Comparison of ENCODE assay signal across 28 cellular contexts in genomic region chr5:176723440-176723839, GRCh38.
DNase-seq lines count a peak whose midpoint lies in the region; ATAC-seq and TF ChIP-seq lines count a peak whose summit lies in the region.
"Had no signal": no experiment of that assay in that cellular context is flagged by ENCODE, and none has a peak within 500 bp of the region (broad histone marks: within the 10 kb centered on the region; RNA-seq: fewer than 3 reads in every experiment).

No MANE protein-coding gene starts in this region.

- no peak overlapping the region for H3K27ac ChIP-seq in CD4-positive, alpha-beta memory T cell (ENCODE audit: low read depth, low read length)
- no peak overlapping the region for H3K27ac ChIP-seq in DND-41 (ENCODE audit: low read length)
- H3K27ac ChIP-seq in mesendoderm (ENCODE audit: low read depth, low read length) = peak overlapping the region; percentile 48
- H3K27ac ChIP-seq in prostate gland = no peak overlapping the region
- H3K27ac ChIP-seq: esophagus muscularis mucosa, left ventricle myocardium inferior, sigmoid colon, tibial artery had no signal

- no peaks in the 10 kb centered on the region for H3K79me1 ChIP-seq in mesendoderm (ENCODE audit: low read length)

- H2AK5ac ChIP-seq in mesendoderm (ENCODE audit: low read length) = no peak overlapping the region

- peak; percentile 50; the same call in 1 of the 3 replicates for ATAC-seq in DND-41 (ENCODE audit: insufficient read depth, low read depth)
- ATAC-seq in activated CD8-positive, alpha-beta T cell treated with anti-CD3 and anti-CD28 coated beads for 36 hours = peak; percentile 42
- ATAC-seq: activated CD4-positive, CD25-positive, alpha-beta regulatory T cell treated with anti-CD3 and anti-CD28 coated beads, Interleukin-2, amount 50 U/mL, for 24 hours; Panc1 had no signal

- H4K8ac ChIP-seq in mesendoderm (ENCODE audit: low read depth, low read length) = no peak overlapping the region

- DNase-seq in CD4-positive, alpha-beta memory T cell = no peak
- no peak for DNase-seq in DND-41
- DNase-seq in activated CD8-positive, alpha-beta T cell treated with anti-CD3 and anti-CD28 coated beads for 36 hours = no peak
- peak; percentile 96 for DNase-seq in mesendoderm
- no peak for DNase-seq in NCI-H524 treated with DMSO at 0.1 percent for 48 hours (lab: John Stamatoyannopoulos, UW)
- no peak for DNase-seq in glutamatergic neuron
- no peak for DNase-seq in prostate gland (ENCODE audit: low spot score)
- DNase-seq: activated CD4-positive, alpha-beta T cell treated with anti-CD3 and anti-CD28 coated beads, Interleukin-2, amount 50 U/mL, for 4 hours; BE2C; COR-L47; DMS53; foreskin fibroblast; H9; head of caudate nucleus; Karpas-422; left ventricle myocardium inferior; NCI-H1105; NCI-H2029 treated with DMSO at 0.1 percent for 48 hours; NCI-H226; nucleus accumbens; SHP77; sigmoid colon; stimulated activated CD4-positive, alpha-beta T cell treated with anti-CD3 and anti-CD28 coated beads, Interleukin-4, amount 100 ng/mL, for 1 hour; tibial artery had no signal

- no peaks in the 10 kb centered on the region for H3K36me3 Mint-ChIP-seq in CD4-positive, alpha-beta memory T cell
- H3K36me3 Mint-ChIP-seq in activated CD8-positive, alpha-beta T cell treated with anti-CD3 and anti-CD28 coated beads for 36 hours (ENCODE audit: low read depth) = no peaks in the 10 kb centered on the region
- H3K36me3 Mint-ChIP-seq in glutamatergic neuron (ENCODE audit: unreplicated experiment) = no peaks in the 10 kb centered on the region

- intact Hi-C loops in CD4-positive, alpha-beta memory T cell (cut with micrococcal nuclease) = no loop called here
- intact Hi-C loops in activated CD8-positive, alpha-beta T cell treated with anti-CD3 and anti-CD28 coated beads for 36 hours (cut with micrococcal nuclease) = no loop called here
- intact Hi-C loops in prostate gland (cut with DNase I) = no loop called here

- H3K4ac ChIP-seq in mesendoderm (ENCODE audit: low read depth, low read length) = peak overlapping the region; percentile 0

- H3K9me3 ChIP-seq in CD4-positive, alpha-beta memory T cell (ENCODE audit: control insufficient read depth in 1 of 2, low read length in 2 of 2) = no peaks in the 10 kb centered on the region
- H3K9me3 ChIP-seq in DND-41 (ENCODE audit: insufficient read depth, low read length, severe bottlenecking) (no peaks in the 10 kb centered on the region), prostate gland (no peaks in the 10 kb centered on the region)
- H3K9me3 ChIP-seq: BE2C, esophagus muscularis mucosa, left ventricle myocardium inferior, sigmoid colon, tibial artery had no signal

- H3K27ac Mint-ChIP-seq in CD4-positive, alpha-beta memory T cell = peak overlapping the region in 3 of 7 donors; percentile 2 to 36 (median 19)
- no peak overlapping the region for H3K27ac Mint-ChIP-seq in activated CD8-positive, alpha-beta T cell treated with anti-CD3 and anti-CD28 coated beads for 36 hours
- H3K27ac Mint-ChIP-seq in glutamatergic neuron (ENCODE audit: unreplicated experiment) = no peak overlapping the region
- H3K27ac Mint-ChIP-seq: dendritic cell treated with granulocyte-macrophage colony-stimulating factor and Interleukin-4, amounts not matched to agents 40 ng/mL and 50 ng/mL, for 4 days; H9 had no signal

- H4K20me1 ChIP-seq in DND-41 (ENCODE audit: insufficient read depth, low read length) = peaks cover 6% of the 10 kb centered on the region

- H3K18ac ChIP-seq in mesendoderm (ENCODE audit: low read length) = peak overlapping the region; percentile 29

- peak overlapping the region; percentile 98 for H2BK5ac ChIP-seq in mesendoderm (ENCODE audit: low read length)

- H3K4me2 ChIP-seq in DND-41 (ENCODE audit: insufficient read depth, low read length) = no peak overlapping the region
- H3K4me2 ChIP-seq in mesendoderm (ENCODE audit: low read length) = no peak overlapping the region

- H3K79me2 ChIP-seq in DND-41 (ENCODE audit: insufficient read depth, low read length) = no peaks in the 10 kb centered on the region
- H3K79me2 ChIP-seq in mesendoderm (ENCODE audit: control insufficient read depth, insufficient read depth, low read length) = no peaks in the 10 kb centered on the region

- peak overlapping the region in 7 of 8 donors; percentile 18 to 70 (median 54) for H3K4me3 Mint-ChIP-seq in CD4-positive, alpha-beta memory T cell
- no peak overlapping the region for H3K4me3 Mint-ChIP-seq in activated CD8-positive, alpha-beta T cell treated with anti-CD3 and anti-CD28 coated beads for 36 hours
- H3K4me3 Mint-ChIP-seq in glutamatergic neuron (ENCODE audit: unreplicated experiment) = no peak overlapping the region
- H3K4me3 Mint-ChIP-seq: dendritic cell treated with granulocyte-macrophage colony-stimulating factor and Interleukin-4, amounts not matched to agents 40 ng/mL and 50 ng/mL, for 4 days; H9 had no signal

- peak overlapping the region; percentile 80 for H3K56ac ChIP-seq in mesendoderm (ENCODE audit: low read length)

- peaks cover 13 to 34% (median 21%) of the 10 kb centered on the region in 4 donors for H3K4me1 Mint-ChIP-seq in CD4-positive, alpha-beta memory T cell
- peaks cover 3% of the 10 kb centered on the region for H3K4me1 Mint-ChIP-seq in activated CD8-positive, alpha-beta T cell treated with anti-CD3 and anti-CD28 coated beads for 36 hours (ENCODE audit: low read depth)
- H3K4me1 Mint-ChIP-seq in glutamatergic neuron (ENCODE audit: low read depth, unreplicated experiment) = peaks cover 17% of the 10 kb centered on the region

- H2BK15ac ChIP-seq in mesendoderm (replicated peaks; ENCODE audit: low read depth) = no peak overlapping the region

- peaks cover 22% of the 10 kb centered on the region for H3K4me1 ChIP-seq in CD4-positive, alpha-beta memory T cell (ENCODE audit: insufficient read depth, low read length)
- H3K4me1 ChIP-seq in DND-41 (ENCODE audit: insufficient read depth, low read length) (no peaks in the 10 kb centered on the region), mesendoderm (ENCODE audit: control insufficient read depth, low read depth, low read length) (peaks cover 15% of the 10 kb centered on the region), prostate gland (replicated peaks) (no peaks in the 10 kb centered on the region)
- H3K4me1 ChIP-seq: esophagus muscularis mucosa, left ventricle myocardium inferior, sigmoid colon, tibial artery had no signal

- peaks cover 9 to 28% of the 10 kb centered on the region in 2 donors for H3K27me3 Mint-ChIP-seq in CD4-positive, alpha-beta memory T cell
- peaks cover 25% of the 10 kb centered on the region for H3K27me3 Mint-ChIP-seq in activated CD8-positive, alpha-beta T cell treated with anti-CD3 and anti-CD28 coated beads for 36 hours
- H3K27me3 Mint-ChIP-seq in glutamatergic neuron (ENCODE audit: unreplicated experiment) = no peaks in the 10 kb centered on the region

- TF ChIP-seq POLR2A in prostate gland (IDR thresholded peaks at IDR 0.05) = no peak

- no peak overlapping the region for H2BK120ac ChIP-seq in mesendoderm (ENCODE audit: low read depth, low read length)

- TF ChIP-seq CTCF in DND-41 (IDR thresholded peaks at IDR 0.05; ENCODE audit: borderline replicate concordance, extremely low read depth, low read length, poor library complexity, severe bottlenecking) (no peak), glutamatergic neuron (IDR thresholded peaks at IDR 0.05; ENCODE audit: partially characterized antibody, unreplicated experiment) (no peak), prostate gland (IDR thresholded peaks at IDR 0.05) (no peak)
- no peak for TF ChIP-seq CTCF in activated CD8-positive, alpha-beta T cell treated with anti-CD3 and anti-CD28 coated beads for 36 hours (IDR thresholded peaks at IDR 0.05)

- POLR2A ChIA-PET in CD4-positive, alpha-beta memory T cell (lab: Charles Lee; ENCODE audit: partially characterized antibody) = no interaction called here
- POLR2A ChIA-PET in activated CD8-positive, alpha-beta T cell treated with anti-CD3 and anti-CD28 coated beads for 36 hours (lab: Charles Lee) = no interaction called here

- peaks cover 0 to 2% (median 0%) of the 10 kb centered on the region in 8 donors for H3K9me3 Mint-ChIP-seq in CD4-positive, alpha-beta memory T cell
- no peaks in the 10 kb centered on the region for H3K9me3 Mint-ChIP-seq in activated CD8-positive, alpha-beta T cell treated with anti-CD3 and anti-CD28 coated beads for 36 hours
- H3K9me3 Mint-ChIP-seq in glutamatergic neuron (ENCODE audit: unreplicated experiment) = no peaks in the 10 kb centered on the region
- H3K9me3 Mint-ChIP-seq: dendritic cell treated with granulocyte-macrophage colony-stimulating factor and Interleukin-4, amounts not matched to agents 40 ng/mL and 50 ng/mL, for 4 days; H9 had no signal

- H3K4me3 ChIP-seq in CD4-positive, alpha-beta memory T cell (ENCODE audit: low read length in 2 of 2) = no peak overlapping the region
- H3K4me3 ChIP-seq in DND-41 (ENCODE audit: low read depth in 1 of 2, low read length in 2 of 2) = no peak overlapping the region
- no peak overlapping the region for H3K4me3 ChIP-seq in mesendoderm (ENCODE audit: low read length)
- H3K4me3 ChIP-seq in prostate gland = no peak overlapping the region
- H3K4me3 ChIP-seq: esophagus muscularis mucosa, left ventricle myocardium inferior, sigmoid colon, tibial artery had no signal

- H4K5ac ChIP-seq in mesendoderm (ENCODE audit: low read length) = no peak overlapping the region

- CTCF ChIA-PET in CD4-positive, alpha-beta memory T cell (lab: Charles Lee; ENCODE audit: partially characterized antibody) = no interaction called here
- CTCF ChIA-PET in activated CD8-positive, alpha-beta T cell treated with anti-CD3 and anti-CD28 coated beads for 36 hours (lab: Charles Lee) = interaction anchor here (1.6 kb wide), 1 partner anchor 62 kb away, joined by 5 read pairs; no protein-coding TSS in a partner anchor

- H3K23ac ChIP-seq in mesendoderm (ENCODE audit: low read length) = no peak overlapping the region

- no peaks in the 10 kb centered on the region for H3K36me3 ChIP-seq in CD4-positive, alpha-beta memory T cell (ENCODE audit: insufficient read depth, low read length)
- no peaks in the 10 kb centered on the region for H3K36me3 ChIP-seq in DND-41 (ENCODE audit: insufficient read depth, low read length)
- no peaks in the 10 kb centered on the region for H3K36me3 ChIP-seq in mesendoderm (ENCODE audit: control insufficient read depth, insufficient read depth, low read length)
- H3K36me3 ChIP-seq in prostate gland = no peaks in the 10 kb centered on the region
- H3K36me3 ChIP-seq: BE2C, esophagus muscularis mucosa, left ventricle myocardium inferior, sigmoid colon, tibial artery had no signal

- H2AFZ ChIP-seq in DND-41 (ENCODE audit: low read depth, low read length) = no peak overlapping the region

- peaks cover 4% of the 10 kb centered on the region for H3K27me3 ChIP-seq in CD4-positive, alpha-beta memory T cell (ENCODE audit: insufficient read depth, low read length)
- H3K27me3 ChIP-seq in DND-41 (ENCODE audit: insufficient read depth, low read length, poor library complexity) (peaks cover 20% of the 10 kb centered on the region), mesendoderm (ENCODE audit: insufficient read depth, low read length, poor library complexity) (no peaks in the 10 kb centered on the region), prostate gland (replicated peaks; ENCODE audit: insufficient read depth) (peaks cover 8% of the 10 kb centered on the region)
- H3K27me3 ChIP-seq: BE2C had no signal

- H3K9ac ChIP-seq in DND-41 (ENCODE audit: low read depth, low read length) (no peak overlapping the region), mesendoderm (ENCODE audit: low read length) (no peak overlapping the region)

- no CpG with 5 or more reads among the region's 3 CpGs for WGBS in mesendoderm (ENCODE audit: extremely low coverage, insufficient coverage, low lambda C conversion rate)
- 81% methylated on average over 3 of the region's 3 CpGs for WGBS in prostate gland

Comparison
In these comparisons a context has a peak if more than half of its experiments do, and no peak if none do; other contexts are left out.
1. H3K4me3 Mint-ChIP-seq: peak in CD4-positive, alpha-beta memory T cell (7 of 8); none in activated CD8-positive, alpha-beta T cell treated with anti-CD3 and anti-CD28 coated beads for 36 hours (single experiment) and glutamatergic neuron (single experiment).